Comparison of ENCODE assay signal across 1 cellular context in the genomic region with DNA sequence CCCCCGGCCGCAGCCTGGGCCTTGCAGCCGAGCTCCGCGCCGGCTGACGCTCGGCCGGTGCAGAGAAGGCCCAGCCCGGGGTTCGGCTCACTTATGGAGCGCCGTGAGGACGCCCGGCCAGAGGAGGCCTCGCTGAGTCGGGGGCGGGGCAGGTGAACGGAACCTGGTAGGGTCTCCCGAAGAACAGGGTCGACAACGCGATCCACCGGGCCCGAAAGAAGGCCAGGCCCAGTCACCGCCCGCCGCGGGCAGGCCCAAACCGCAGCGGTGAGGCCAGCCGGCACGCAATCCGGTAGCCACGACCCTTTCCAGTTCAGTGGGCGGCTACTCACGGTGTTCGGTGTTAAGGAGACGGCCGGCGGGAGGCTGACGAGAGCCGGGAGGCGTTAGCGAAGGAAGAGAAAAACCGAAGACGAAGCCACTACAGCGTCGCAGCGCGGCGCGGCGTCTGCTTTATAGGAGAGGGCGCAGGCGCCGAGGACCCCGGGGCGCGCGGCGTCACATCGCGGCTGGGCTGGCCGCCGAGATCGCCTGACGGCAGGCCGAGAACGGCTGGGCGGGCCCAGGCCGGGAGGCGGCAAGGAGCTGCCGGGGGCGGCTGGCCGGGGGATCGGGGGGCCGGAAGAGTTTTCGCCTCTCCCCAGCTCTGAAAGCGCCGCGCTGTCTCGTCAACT.
TF ChIP-seq lines count a peak whose summit lies in the region.

Gene SKP1 (minus strand): TSS at position 428 of the 674 bp plus-strand sequence. CDS start 2,928 bp downstream, outside the sequence.

TF ChIP-seq in HepG2, 621 proteins besides CTCF, POLR2A, EP300 and RAD21 (continued from another document and continues in another):
- TF ChIP-seq, protein P1, sequence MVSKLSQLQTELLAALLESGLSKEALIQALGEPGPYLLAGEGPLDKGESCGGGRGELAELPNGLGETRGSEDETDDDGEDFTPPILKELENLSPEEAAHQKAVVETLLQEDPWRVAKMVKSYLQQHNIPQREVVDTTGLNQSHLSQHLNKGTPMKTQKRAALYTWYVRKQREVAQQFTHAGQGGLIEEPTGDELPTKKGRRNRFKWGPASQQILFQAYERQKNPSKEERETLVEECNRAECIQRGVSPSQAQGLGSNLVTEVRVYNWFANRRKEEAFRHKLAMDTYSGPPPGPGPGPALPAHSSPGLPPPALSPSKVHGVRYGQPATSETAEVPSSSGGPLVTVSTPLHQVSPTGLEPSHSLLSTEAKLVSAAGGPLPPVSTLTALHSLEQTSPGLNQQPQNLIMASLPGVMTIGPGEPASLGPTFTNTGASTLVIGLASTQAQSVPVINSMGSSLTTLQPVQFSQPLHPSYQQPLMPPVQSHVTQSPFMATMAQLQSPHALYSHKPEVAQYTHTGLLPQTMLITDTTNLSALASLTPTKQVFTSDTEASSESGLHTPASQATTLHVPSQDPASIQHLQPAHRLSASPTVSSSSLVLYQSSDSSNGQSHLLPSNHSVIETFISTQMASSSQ (IDR thresholded peaks at IDR 0.05; ENCODE audit: low read depth): no peak
- TF ChIP-seq, protein P1 (CRISPR knock-in tag; IDR thresholded peaks at IDR 0.05; ENCODE audit: borderline replicate concordance): peak; percentile 19; the same call in 1 of the 2 replicates
- TF ChIP-seq SRF (IDR thresholded peaks at IDR 0.05; ENCODE audit: low read depth, low read length) (no peak), SIN3A (IDR thresholded peaks at IDR 0.05; ENCODE audit: borderline replicate concordance, low read depth, low read length) (peak; percentile 38; the same call in 1 of the 2 replicates), ZNF75D (CRISPR knock-in tag; IDR thresholded peaks at IDR 0.05; ENCODE audit: borderline replicate concordance) (no peak), DNMT1 (CRISPR knock-in tag; IDR thresholded peaks at IDR 0.05) (no peak), PRDM10 (CRISPR knock-in tag; IDR thresholded peaks at IDR 0.05; ENCODE audit: low read depth) (0 out of 2 replicates have a peak, but pooled peaks have one; percentile 58), GTF3A (CRISPR knock-in tag; conservative IDR thresholded peaks at IDR 0.05) (peak; percentile 68; the same call in 1 of the 2 replicates), NR1H2 (CRISPR knock-in tag; IDR thresholded peaks at IDR 0.05; ENCODE audit: borderline replicate concordance, low read depth) (peak; percentile 90; the same call in 1 of the 2 replicates), YEATS2 (CRISPR knock-in tag; IDR thresholded peaks at IDR 0.05; ENCODE audit: borderline replicate concordance) (peak; percentile 89), ZNF468 (CRISPR knock-in tag; IDR thresholded peaks at IDR 0.05) (peak; percentile 92), HMGA1 (CRISPR knock-in tag; conservative IDR thresholded peaks at IDR 0.05) (no peak), ZFP36 (IDR thresholded peaks at IDR 0.05; ENCODE audit: borderline replicate concordance, low read depth, low read length, partially characterized antibody) (no peak), ZBTB33 (CRISPR knock-in tag; IDR thresholded peaks at IDR 0.05) (no peak), STAT5B (CRISPR knock-in tag; IDR thresholded peaks at IDR 0.05) (no peak), ZNF430 (CRISPR knock-in tag; IDR thresholded peaks at IDR 0.05) (peak; percentile 93; the same call in 1 of the 2 replicates), ZNF510 (CRISPR knock-in tag; IDR thresholded peaks at IDR 0.05; ENCODE audit: low read depth) (no peak), MBD4 (IDR thresholded peaks at IDR 0.05; ENCODE audit: borderline replicate concordance, low read length) (no peak), SATB2 (CRISPR knock-in tag; IDR thresholded peaks at IDR 0.05) (no peak; the same call in 1 of the 2 replicates), ZNF562 (CRISPR knock-in tag; IDR thresholded peaks at IDR 0.05; ENCODE audit: borderline replicate concordance) (no peak), ZNF12 (CRISPR knock-in tag; IDR thresholded peaks at IDR 0.05) (peak; percentile 68; the same call in 1 of the 2 replicates), KMT2B (CRISPR knock-in tag; IDR thresholded peaks at IDR 0.05) (peak; percentile 68), ZNF672 (CRISPR knock-in tag; IDR thresholded peaks at IDR 0.05) (no peak), ELF1 (CRISPR knock-in tag; IDR thresholded peaks at IDR 0.05) (no peak), ZNF746 (CRISPR knock-in tag; IDR thresholded peaks at IDR 0.05) (no peak), NFKB2 (CRISPR knock-in tag; IDR thresholded peaks at IDR 0.05; ENCODE audit: borderline replicate concordance) (peak; percentile 95), ELF4 (CRISPR knock-in tag; IDR thresholded peaks at IDR 0.05; ENCODE audit: borderline replicate concordance) (no peak), ZNF33A (CRISPR knock-in tag; IDR thresholded peaks at IDR 0.05; ENCODE audit: borderline replicate concordance) (peak; percentile 91), RFX3 (CRISPR knock-in tag; IDR thresholded peaks at IDR 0.05) (no peak; the same call in 1 of the 2 replicates), PLRG1 (conservative IDR thresholded peaks at IDR 0.05) (no peak), FOXO1 (CRISPR knock-in tag; IDR thresholded peaks at IDR 0.05) (peak; percentile 40; the same call in 1 of the 2 replicates), DRAP1 (CRISPR knock-in tag; IDR thresholded peaks at IDR 0.05) (peak; percentile 98), CBX2 (IDR thresholded peaks at IDR 0.05; ENCODE audit: low read depth, low read length) (no peak), CBX2 (CRISPR knock-in tag; IDR thresholded peaks at IDR 0.05; ENCODE audit: low read depth) (no peak), PPARG (CRISPR knock-in tag; conservative IDR thresholded peaks at IDR 0.05) (peak; percentile 47; the same call in 1 of the 2 replicates), ZBTB10 (CRISPR knock-in tag; IDR thresholded peaks at IDR 0.05; ENCODE audit: borderline replicate concordance) (0 out of 2 replicates have a peak, but pooled peaks have one; percentile 25), ZNF136 (CRISPR knock-in tag; IDR thresholded peaks at IDR 0.05; ENCODE audit: low read depth) (no peak), IKZF1 (IDR thresholded peaks at IDR 0.05) (no peak), PRPF4 (IDR thresholded peaks at IDR 0.05; ENCODE audit: low read depth, low read length, poor library complexity, severe bottlenecking) (no peak), BHLHE40 (IDR thresholded peaks at IDR 0.05; ENCODE audit: low read length) (no peak), ZNF326 (CRISPR knock-in tag; IDR thresholded peaks at IDR 0.05; ENCODE audit: borderline replicate concordance) (no peak), U2AF2 (IDR thresholded peaks at IDR 0.05; ENCODE audit: low read depth, low read length) (no peak)
- TF ChIP-seq, protein P2, sequence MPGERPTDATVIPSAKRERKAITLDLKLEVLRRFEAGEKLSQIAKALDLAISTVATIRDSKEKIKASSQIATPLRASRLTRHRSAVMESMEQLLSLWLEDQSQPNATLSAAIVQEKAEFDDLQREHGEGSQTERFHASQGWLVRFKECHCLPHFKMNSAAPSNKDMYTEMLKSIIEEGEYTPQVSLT (CRISPR knock-in tag; IDR thresholded peaks at IDR 0.05; ENCODE audit: borderline replicate concordance, low read depth): no peak
- TF ChIP-seq, protein P3, sequence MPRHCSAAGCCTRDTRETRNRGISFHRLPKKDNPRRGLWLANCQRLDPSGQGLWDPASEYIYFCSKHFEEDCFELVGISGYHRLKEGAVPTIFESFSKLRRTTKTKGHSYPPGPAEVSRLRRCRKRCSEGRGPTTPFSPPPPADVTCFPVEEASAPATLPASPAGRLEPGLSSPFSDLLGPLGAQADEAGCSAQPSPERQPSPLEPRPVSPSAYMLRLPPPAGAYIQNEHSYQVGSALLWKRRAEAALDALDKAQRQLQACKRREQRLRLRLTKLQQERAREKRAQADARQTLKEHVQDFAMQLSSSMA (CRISPR knock-in tag; IDR thresholded peaks at IDR 0.05): no peak
- TF ChIP-seq, protein P4, sequence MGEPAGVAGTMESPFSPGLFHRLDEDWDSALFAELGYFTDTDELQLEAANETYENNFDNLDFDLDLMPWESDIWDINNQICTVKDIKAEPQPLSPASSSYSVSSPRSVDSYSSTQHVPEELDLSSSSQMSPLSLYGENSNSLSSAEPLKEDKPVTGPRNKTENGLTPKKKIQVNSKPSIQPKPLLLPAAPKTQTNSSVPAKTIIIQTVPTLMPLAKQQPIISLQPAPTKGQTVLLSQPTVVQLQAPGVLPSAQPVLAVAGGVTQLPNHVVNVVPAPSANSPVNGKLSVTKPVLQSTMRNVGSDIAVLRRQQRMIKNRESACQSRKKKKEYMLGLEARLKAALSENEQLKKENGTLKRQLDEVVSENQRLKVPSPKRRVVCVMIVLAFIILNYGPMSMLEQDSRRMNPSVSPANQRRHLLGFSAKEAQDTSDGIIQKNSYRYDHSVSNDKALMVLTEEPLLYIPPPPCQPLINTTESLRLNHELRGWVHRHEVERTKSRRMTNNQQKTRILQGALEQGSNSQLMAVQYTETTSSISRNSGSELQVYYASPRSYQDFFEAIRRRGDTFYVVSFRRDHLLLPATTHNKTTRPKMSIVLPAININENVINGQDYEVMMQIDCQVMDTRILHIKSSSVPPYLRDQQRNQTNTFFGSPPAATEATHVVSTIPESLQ (CRISPR knock-in tag; conservative IDR thresholded peaks at IDR 0.05): no peak
